1 cellular context compared by ENCODE assay signal in the genomic region with DNA sequence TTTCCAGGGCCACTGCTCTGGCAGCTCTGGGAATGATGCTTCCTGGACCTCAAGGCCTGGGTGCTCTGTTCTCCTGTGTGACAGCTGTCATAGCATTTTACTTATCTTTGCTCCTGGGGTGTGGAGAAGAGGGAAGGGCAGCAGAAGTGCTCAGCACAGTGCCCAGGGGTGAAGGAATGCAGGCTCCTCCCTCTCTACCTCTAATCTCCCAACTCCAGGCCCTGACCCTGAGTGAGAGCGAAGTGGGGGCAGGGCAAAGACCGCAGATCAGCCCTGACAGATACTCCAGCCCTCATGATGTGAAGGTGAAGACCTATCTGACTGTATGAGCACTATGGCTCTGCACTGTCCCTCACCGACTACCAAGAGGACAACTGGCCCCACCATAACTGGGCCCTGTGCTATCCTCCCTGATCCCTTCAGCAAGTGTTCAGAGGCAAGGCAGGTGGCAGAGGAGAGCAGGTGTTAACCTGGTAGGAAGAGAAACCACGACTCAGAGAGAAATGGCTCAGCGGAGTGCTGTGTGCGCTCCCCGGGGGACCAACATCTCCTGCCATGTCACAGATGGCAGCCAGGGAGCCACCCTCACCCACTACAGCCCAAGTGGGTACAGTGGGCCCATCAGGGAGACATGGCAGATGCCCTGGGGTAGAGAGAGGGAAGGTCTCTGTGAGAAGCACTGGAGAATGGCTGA.
TF ChIP-seq lines count a peak whose summit lies in the region.

No MANE protein-coding gene starts in this region.

TF ChIP-seq in K562, 482 proteins besides CTCF, POLR2A, EP300 and RAD21 (continued from another document and continues in another):
- TF ChIP-seq, protein P1, sequence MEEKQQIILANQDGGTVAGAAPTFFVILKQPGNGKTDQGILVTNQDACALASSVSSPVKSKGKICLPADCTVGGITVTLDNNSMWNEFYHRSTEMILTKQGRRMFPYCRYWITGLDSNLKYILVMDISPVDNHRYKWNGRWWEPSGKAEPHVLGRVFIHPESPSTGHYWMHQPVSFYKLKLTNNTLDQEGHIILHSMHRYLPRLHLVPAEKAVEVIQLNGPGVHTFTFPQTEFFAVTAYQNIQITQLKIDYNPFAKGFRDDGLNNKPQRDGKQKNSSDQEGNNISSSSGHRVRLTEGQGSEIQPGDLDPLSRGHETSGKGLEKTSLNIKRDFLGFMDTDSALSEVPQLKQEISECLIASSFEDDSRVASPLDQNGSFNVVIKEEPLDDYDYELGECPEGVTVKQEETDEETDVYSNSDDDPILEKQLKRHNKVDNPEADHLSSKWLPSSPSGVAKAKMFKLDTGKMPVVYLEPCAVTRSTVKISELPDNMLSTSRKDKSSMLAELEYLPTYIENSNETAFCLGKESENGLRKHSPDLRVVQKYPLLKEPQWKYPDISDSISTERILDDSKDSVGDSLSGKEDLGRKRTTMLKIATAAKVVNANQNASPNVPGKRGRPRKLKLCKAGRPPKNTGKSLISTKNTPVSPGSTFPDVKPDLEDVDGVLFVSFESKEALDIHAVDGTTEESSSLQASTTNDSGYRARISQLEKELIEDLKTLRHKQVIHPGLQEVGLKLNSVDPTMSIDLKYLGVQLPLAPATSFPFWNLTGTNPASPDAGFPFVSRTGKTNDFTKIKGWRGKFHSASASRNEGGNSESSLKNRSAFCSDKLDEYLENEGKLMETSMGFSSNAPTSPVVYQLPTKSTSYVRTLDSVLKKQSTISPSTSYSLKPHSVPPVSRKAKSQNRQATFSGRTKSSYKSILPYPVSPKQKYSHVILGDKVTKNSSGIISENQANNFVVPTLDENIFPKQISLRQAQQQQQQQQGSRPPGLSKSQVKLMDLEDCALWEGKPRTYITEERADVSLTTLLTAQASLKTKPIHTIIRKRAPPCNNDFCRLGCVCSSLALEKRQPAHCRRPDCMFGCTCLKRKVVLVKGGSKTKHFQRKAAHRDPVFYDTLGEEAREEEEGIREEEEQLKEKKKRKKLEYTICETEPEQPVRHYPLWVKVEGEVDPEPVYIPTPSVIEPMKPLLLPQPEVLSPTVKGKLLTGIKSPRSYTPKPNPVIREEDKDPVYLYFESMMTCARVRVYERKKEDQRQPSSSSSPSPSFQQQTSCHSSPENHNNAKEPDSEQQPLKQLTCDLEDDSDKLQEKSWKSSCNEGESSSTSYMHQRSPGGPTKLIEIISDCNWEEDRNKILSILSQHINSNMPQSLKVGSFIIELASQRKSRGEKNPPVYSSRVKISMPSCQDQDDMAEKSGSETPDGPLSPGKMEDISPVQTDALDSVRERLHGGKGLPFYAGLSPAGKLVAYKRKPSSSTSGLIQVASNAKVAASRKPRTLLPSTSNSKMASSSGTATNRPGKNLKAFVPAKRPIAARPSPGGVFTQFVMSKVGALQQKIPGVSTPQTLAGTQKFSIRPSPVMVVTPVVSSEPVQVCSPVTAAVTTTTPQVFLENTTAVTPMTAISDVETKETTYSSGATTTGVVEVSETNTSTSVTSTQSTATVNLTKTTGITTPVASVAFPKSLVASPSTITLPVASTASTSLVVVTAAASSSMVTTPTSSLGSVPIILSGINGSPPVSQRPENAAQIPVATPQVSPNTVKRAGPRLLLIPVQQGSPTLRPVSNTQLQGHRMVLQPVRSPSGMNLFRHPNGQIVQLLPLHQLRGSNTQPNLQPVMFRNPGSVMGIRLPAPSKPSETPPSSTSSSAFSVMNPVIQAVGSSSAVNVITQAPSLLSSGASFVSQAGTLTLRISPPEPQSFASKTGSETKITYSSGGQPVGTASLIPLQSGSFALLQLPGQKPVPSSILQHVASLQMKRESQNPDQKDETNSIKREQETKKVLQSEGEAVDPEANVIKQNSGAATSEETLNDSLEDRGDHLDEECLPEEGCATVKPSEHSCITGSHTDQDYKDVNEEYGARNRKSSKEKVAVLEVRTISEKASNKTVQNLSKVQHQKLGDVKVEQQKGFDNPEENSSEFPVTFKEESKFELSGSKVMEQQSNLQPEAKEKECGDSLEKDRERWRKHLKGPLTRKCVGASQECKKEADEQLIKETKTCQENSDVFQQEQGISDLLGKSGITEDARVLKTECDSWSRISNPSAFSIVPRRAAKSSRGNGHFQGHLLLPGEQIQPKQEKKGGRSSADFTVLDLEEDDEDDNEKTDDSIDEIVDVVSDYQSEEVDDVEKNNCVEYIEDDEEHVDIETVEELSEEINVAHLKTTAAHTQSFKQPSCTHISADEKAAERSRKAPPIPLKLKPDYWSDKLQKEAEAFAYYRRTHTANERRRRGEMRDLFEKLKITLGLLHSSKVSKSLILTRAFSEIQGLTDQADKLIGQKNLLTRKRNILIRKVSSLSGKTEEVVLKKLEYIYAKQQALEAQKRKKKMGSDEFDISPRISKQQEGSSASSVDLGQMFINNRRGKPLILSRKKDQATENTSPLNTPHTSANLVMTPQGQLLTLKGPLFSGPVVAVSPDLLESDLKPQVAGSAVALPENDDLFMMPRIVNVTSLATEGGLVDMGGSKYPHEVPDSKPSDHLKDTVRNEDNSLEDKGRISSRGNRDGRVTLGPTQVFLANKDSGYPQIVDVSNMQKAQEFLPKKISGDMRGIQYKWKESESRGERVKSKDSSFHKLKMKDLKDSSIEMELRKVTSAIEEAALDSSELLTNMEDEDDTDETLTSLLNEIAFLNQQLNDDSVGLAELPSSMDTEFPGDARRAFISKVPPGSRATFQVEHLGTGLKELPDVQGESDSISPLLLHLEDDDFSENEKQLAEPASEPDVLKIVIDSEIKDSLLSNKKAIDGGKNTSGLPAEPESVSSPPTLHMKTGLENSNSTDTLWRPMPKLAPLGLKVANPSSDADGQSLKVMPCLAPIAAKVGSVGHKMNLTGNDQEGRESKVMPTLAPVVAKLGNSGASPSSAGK (IDR thresholded peaks at IDR 0.05): peak; percentile 18; the same call in 1 of the 2 replicates
- TF ChIP-seq TEAD4 (IDR thresholded peaks at IDR 0.05; ENCODE audit: low read length): peak; percentile 99
- 0 out of 2 replicates have a peak, but pooled peaks have one; percentile 31 for TF ChIP-seq TEAD4 (CRISPR knock-in tag; IDR thresholded peaks at IDR 0.05; ENCODE audit: borderline replicate concordance)
- TF ChIP-seq ZNF134 (CRISPR knock-in tag; conservative IDR thresholded peaks at IDR 0.05): 0 out of 2 replicates have a peak, but pooled peaks have one; percentile 23
- TF ChIP-seq CC2D1A (IDR thresholded peaks at IDR 0.05): peak; percentile 93
- TF ChIP-seq MEIS2 (IDR thresholded peaks at IDR 0.05; ENCODE audit: partially characterized antibody): peak; percentile 93
- peak; percentile 99 for TF ChIP-seq TCF3 (CRISPR knock-in tag; IDR thresholded peaks at IDR 0.05)
- peak; percentile 99 for TF ChIP-seq CTBP1 (IDR thresholded peaks at IDR 0.05; ENCODE audit: borderline replicate concordance)
- peak; percentile 79; the same call in 1 of the 2 replicates for TF ChIP-seq ZBED1 (IDR thresholded peaks at IDR 0.05)
- TF ChIP-seq, protein P2, sequence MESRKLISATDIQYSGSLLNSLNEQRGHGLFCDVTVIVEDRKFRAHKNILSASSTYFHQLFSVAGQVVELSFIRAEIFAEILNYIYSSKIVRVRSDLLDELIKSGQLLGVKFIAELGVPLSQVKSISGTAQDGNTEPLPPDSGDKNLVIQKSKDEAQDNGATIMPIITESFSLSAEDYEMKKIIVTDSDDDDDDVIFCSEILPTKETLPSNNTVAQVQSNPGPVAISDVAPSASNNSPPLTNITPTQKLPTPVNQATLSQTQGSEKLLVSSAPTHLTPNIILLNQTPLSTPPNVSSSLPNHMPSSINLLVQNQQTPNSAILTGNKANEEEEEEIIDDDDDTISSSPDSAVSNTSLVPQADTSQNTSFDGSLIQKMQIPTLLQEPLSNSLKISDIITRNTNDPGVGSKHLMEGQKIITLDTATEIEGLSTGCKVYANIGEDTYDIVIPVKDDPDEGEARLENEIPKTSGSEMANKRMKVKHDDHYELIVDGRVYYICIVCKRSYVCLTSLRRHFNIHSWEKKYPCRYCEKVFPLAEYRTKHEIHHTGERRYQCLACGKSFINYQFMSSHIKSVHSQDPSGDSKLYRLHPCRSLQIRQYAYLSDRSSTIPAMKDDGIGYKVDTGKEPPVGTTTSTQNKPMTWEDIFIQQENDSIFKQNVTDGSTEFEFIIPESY (CRISPR knock-in tag; IDR thresholded peaks at IDR 0.05): 0 out of 2 replicates have a peak, but pooled peaks have one; percentile 39
- TF ChIP-seq NR2C2 (CRISPR knock-in tag; IDR thresholded peaks at IDR 0.05): peak; percentile 69; the same call in 1 of the 2 replicates
- TF ChIP-seq NR2C2 (tag; IDR thresholded peaks at IDR 0.05): peak; percentile 76
- peak; percentile 90 for TF ChIP-seq ZBTB17 (CRISPR knock-in tag; IDR thresholded peaks at IDR 0.05)
- peak; percentile 77 for TF ChIP-seq CREM (IDR thresholded peaks at IDR 0.05; ENCODE audit: low read depth)
- TF ChIP-seq TCF7 (IDR thresholded peaks at IDR 0.05; ENCODE audit: borderline replicate concordance): peak; percentile 95
- TF ChIP-seq GATA2 (CRISPR knock-in tag; IDR thresholded peaks at IDR 0.05): peak; percentile 97
- TF ChIP-seq MTA1 (IDR thresholded peaks at IDR 0.05; ENCODE audit: borderline replicate concordance): peak; percentile 78; the same call in 1 of the 2 replicates
- TF ChIP-seq, protein P3, sequence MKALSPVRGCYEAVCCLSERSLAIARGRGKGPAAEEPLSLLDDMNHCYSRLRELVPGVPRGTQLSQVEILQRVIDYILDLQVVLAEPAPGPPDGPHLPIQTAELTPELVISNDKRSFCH (CRISPR knock-in tag; IDR thresholded peaks at IDR 0.05): no peak
- TF ChIP-seq, protein P3 (tag; IDR thresholded peaks at IDR 0.05): peak; percentile 81; the same call in 1 of the 2 replicates
- peak; percentile 32 to 91; a peak in 2 of 4 replicates for TF ChIP-seq HDAC1 (IDR thresholded peaks at IDR 0.05)
- TF ChIP-seq, protein P4, sequence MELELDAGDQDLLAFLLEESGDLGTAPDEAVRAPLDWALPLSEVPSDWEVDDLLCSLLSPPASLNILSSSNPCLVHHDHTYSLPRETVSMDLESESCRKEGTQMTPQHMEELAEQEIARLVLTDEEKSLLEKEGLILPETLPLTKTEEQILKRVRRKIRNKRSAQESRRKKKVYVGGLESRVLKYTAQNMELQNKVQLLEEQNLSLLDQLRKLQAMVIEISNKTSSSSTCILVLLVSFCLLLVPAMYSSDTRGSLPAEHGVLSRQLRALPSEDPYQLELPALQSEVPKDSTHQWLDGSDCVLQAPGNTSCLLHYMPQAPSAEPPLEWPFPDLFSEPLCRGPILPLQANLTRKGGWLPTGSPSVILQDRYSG (tag; conservative IDR thresholded peaks at IDR 0.05; ENCODE audit: low read depth): no peak
- TF ChIP-seq KAT2B (IDR thresholded peaks at IDR 0.05; ENCODE audit: low read depth, low read length): no peak
- TF ChIP-seq KHSRP (IDR thresholded peaks at IDR 0.05): 0 out of 2 replicates have a peak, but pooled peaks have one; percentile 47
- peak; percentile 95 for TF ChIP-seq KLF16 (IDR thresholded peaks at IDR 0.05)
- peak; percentile 96 for TF ChIP-seq DPF2 (IDR thresholded peaks at IDR 0.05)
- TF ChIP-seq L3MBTL2 (IDR thresholded peaks at IDR 0.05): peak; percentile 53
- TF ChIP-seq SP1 (CRISPR knock-in tag; IDR thresholded peaks at IDR 0.05): peak; percentile 71
- no peak for TF ChIP-seq SRSF9 (IDR thresholded peaks at IDR 0.05; ENCODE audit: borderline replicate concordance, low read depth, low read length)
- no peak for TF ChIP-seq ZNF197 (CRISPR knock-in tag; IDR thresholded peaks at IDR 0.05; ENCODE audit: low read depth)
- peak; percentile 91; the same call in 1 of the 2 replicates for TF ChIP-seq ESRRA (IDR thresholded peaks at IDR 0.05; ENCODE audit: borderline replicate concordance, low read depth)
- TF ChIP-seq, protein P5, sequence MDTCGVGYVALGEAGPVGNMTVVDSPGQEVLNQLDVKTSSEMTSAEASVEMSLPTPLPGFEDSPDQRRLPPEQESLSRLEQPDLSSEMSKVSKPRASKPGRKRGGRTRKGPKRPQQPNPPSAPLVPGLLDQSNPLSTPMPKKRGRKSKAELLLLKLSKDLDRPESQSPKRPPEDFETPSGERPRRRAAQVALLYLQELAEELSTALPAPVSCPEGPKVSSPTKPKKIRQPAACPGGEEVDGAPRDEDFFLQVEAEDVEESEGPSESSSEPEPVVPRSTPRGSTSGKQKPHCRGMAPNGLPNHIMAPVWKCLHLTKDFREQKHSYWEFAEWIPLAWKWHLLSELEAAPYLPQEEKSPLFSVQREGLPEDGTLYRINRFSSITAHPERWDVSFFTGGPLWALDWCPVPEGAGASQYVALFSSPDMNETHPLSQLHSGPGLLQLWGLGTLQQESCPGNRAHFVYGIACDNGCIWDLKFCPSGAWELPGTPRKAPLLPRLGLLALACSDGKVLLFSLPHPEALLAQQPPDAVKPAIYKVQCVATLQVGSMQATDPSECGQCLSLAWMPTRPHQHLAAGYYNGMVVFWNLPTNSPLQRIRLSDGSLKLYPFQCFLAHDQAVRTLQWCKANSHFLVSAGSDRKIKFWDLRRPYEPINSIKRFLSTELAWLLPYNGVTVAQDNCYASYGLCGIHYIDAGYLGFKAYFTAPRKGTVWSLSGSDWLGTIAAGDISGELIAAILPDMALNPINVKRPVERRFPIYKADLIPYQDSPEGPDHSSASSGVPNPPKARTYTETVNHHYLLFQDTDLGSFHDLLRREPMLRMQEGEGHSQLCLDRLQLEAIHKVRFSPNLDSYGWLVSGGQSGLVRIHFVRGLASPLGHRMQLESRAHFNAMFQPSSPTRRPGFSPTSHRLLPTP (IDR thresholded peaks at IDR 0.05; ENCODE audit: borderline replicate concordance, extremely low read depth, insufficient read length): no peak
- TF ChIP-seq DMBX1 (CRISPR knock-in tag; IDR thresholded peaks at IDR 0.05; ENCODE audit: borderline replicate concordance): peak; percentile 91
- TF ChIP-seq KDM1A (IDR thresholded peaks at IDR 0.05): peak; percentile 90 to 95
- TF ChIP-seq, protein P6, sequence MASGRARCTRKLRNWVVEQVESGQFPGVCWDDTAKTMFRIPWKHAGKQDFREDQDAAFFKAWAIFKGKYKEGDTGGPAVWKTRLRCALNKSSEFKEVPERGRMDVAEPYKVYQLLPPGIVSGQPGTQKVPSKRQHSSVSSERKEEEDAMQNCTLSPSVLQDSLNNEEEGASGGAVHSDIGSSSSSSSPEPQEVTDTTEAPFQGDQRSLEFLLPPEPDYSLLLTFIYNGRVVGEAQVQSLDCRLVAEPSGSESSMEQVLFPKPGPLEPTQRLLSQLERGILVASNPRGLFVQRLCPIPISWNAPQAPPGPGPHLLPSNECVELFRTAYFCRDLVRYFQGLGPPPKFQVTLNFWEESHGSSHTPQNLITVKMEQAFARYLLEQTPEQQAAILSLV (tag; IDR thresholded peaks at IDR 0.05): no peak
- TF ChIP-seq CBFA2T3 (IDR thresholded peaks at IDR 0.05): peak; percentile 99
- peak; percentile 32; the same call in 1 of the 2 replicates for TF ChIP-seq MAFK (IDR thresholded peaks at IDR 0.05; ENCODE audit: low read length)
- TF ChIP-seq CXXC5 (CRISPR knock-in tag; IDR thresholded peaks at IDR 0.05): peak; percentile 78
- TF ChIP-seq, protein P7, sequence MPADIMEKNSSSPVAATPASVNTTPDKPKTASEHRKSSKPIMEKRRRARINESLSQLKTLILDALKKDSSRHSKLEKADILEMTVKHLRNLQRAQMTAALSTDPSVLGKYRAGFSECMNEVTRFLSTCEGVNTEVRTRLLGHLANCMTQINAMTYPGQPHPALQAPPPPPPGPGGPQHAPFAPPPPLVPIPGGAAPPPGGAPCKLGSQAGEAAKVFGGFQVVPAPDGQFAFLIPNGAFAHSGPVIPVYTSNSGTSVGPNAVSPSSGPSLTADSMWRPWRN (IDR thresholded peaks at IDR 0.05; ENCODE audit: low read depth): peak; percentile 54
